25 cellular contexts compared by ENCODE assay signal in genomic region chr17:37503148-37503547, GRCh38. TPM values are rescaled to one million over a fixed set of nuclear protein-coding genes. Genes with fewer than 3 reads are reported as not detected.
DNase-seq lines count a peak whose midpoint lies in the region; ATAC-seq, FAIRE-seq and TF ChIP-seq lines count a peak whose summit lies in the region.
"Had no signal": no experiment of that assay in that cellular context is flagged by ENCODE, and none has a peak within 500 bp of the region (broad histone marks: within the 10 kb centered on the region; RNA-seq: fewer than 3 reads in every experiment).

No MANE protein-coding gene starts in this region.

- no peak overlapping the region for H2AK5ac ChIP-seq in trophoblast cell (ENCODE audit: low read length)

- BruUV-seq in HepG2 (replicated peaks; lab: Mats Ljungman, UMichigan) (no TSS peak), K562 (replicated peaks; lab: Mats Ljungman, UMichigan) (no TSS peak)

- 0 out of 2 replicates have a peak, but pooled peaks cover 3% of the 10 kb centered on the region for H4K20me1 ChIP-seq in HepG2 (ENCODE audit: insufficient read depth, low read length)
- H4K20me1 ChIP-seq in K562 (replicated peaks; ENCODE audit: control insufficient read depth, insufficient read depth, low read length): peaks cover 12% of the 10 kb centered on the region

- H3K27me3 ChIP-seq in HepG2 (ENCODE audit: control insufficient read depth in 1 of 2, insufficient read depth in 2 of 2, low read length in 2 of 2) (no peaks in the 10 kb centered on the region), right lobe of liver (no peaks in the 10 kb centered on the region), K562 (ENCODE audit: control insufficient read depth in 2 of 2, insufficient read depth in 2 of 2, low read length in 2 of 2) (no peaks in the 10 kb centered on the region), trophoblast cell (ENCODE audit: insufficient read depth, low read length) (no peaks in the 10 kb centered on the region), sigmoid colon (no peaks in the 10 kb centered on the region)
- H3K27me3 ChIP-seq: BE2C; BLaER1 treated with 17β-estradiol and CSF1 and Interleukin-3, amounts not matched to agents 10 nM and 100 nM had no signal

- in situ Hi-C loops in HepG2 (cut with HindIII; ENCODE audit: extremely low pct_ligation_motif_present, low pct_unique_long_range_greater_than_20kb): no loop called here
- in situ Hi-C loops in K562 (cut with MboI): no loop called here

- H2AFZ ChIP-seq in HepG2 (ENCODE audit: low read length): no peak overlapping the region
- no peak overlapping the region for H2AFZ ChIP-seq in K562 (ENCODE audit: low read depth, low read length)
- no peak overlapping the region for H2AFZ ChIP-seq in trophoblast cell (ENCODE audit: insufficient read depth, low read length, poor library complexity)
- H2AFZ ChIP-seq: GM23248 had no signal

- peaks cover 6% of the 10 kb centered on the region for H3K9me1 ChIP-seq in K562 (ENCODE audit: control insufficient read depth, insufficient read depth, low read length)

- no peak overlapping the region for H2BK5ac ChIP-seq in trophoblast cell (ENCODE audit: low read depth, low read length, poor library complexity)

- H3K4me1 ChIP-seq in HepG2 (ENCODE audit: insufficient read depth, low read length): peaks cover 67% of the 10 kb centered on the region
- H3K4me1 ChIP-seq in right lobe of liver: peaks cover 0 to 42% (median 19%) of the 10 kb centered on the region in 4 donors
- H3K4me1 ChIP-seq in K562 (replicated peaks in 1 of 2; ENCODE audit: control insufficient read depth in 2 of 2, insufficient read depth in 2 of 2, low read length in 2 of 2): no peaks in the 10 kb centered on the region
- H3K4me1 ChIP-seq in trophoblast cell (ENCODE audit: control insufficient read depth in 1 of 2, insufficient read depth in 2 of 2, low read length in 2 of 2): no peaks in the 10 kb centered on the region
- H3K4me1 ChIP-seq in sigmoid colon: peaks cover 0 to 14% (median 13%) of the 10 kb centered on the region in 4 donors
- H3K4me1 ChIP-seq: BE2C had no signal

- no peak overlapping the region for H2BK120ac ChIP-seq in trophoblast cell (ENCODE audit: insufficient read depth, low read length, poor library complexity)

- no peak for FAIRE-seq in HepG2 (lab: Jason Lieb, UNC)
- no peak for FAIRE-seq in K562 (lab: Jason Lieb, UNC)
- FAIRE-seq: A549, GM12891, GM18507, H1 had no signal

- intact Hi-C loops in HepG2 (cut with micrococcal nuclease; ENCODE audit: unreplicated experiment) (no loop called here), right lobe of liver (cut with DNase I) (no loop called here), K562 (cut with micrococcal nuclease) (no loop called here), sigmoid colon (cut with DNase I) (no loop called here)

- DNase-seq in HepG2 (ENCODE audit: low spot score): no peak
- no peak for DNase-seq in right lobe of liver
- no peak for DNase-seq in K562 (ENCODE audit: extremely low read depth in 1 of 4, low spot score in 3 of 4)
- DNase-seq in trophoblast cell: no peak
- DNase-seq in sigmoid colon: no peak
- DNase-seq: 8988T; ACHN; AML-193; BE2C; Calu3; CD4-positive, alpha-beta memory T cell; COR-L47; DMS53; DMS79 treated with DMSO at 0.1 percent for 48 hours; GF-D8; GM23248; H7; HCEC 1CT had no signal

- H3K4ac ChIP-seq in trophoblast cell (ENCODE audit: low read depth, low read length): peak overlapping the region; percentile 39

- TF ChIP-seq EP300 in HepG2 (IDR thresholded peaks at IDR 0.05; ENCODE audit: low read depth in 2 of 2, low read length in 2 of 2): no peak
- TF ChIP-seq EP300 in HepG2 (CRISPR knock-in tag; IDR thresholded peaks at IDR 0.05; ENCODE audit: borderline replicate concordance): no peak
- TF ChIP-seq EP300 in K562 (IDR thresholded peaks at IDR 0.05; ENCODE audit: low read length): no peak
- no peak for TF ChIP-seq EP300 in sigmoid colon (IDR thresholded peaks at IDR 0.05)

- H3K79me2 ChIP-seq in HepG2 (ENCODE audit: insufficient read depth, low read length): peaks cover 88% of the 10 kb centered on the region
- peaks cover 82% of the 10 kb centered on the region for H3K79me2 ChIP-seq in K562 (ENCODE audit: control insufficient read depth, insufficient read depth, low read length)
- H3K79me2 ChIP-seq in trophoblast cell (ENCODE audit: control insufficient read depth, insufficient read depth, low read length, poor library complexity): peaks cover 8% of the 10 kb centered on the region

- 95% methylated on average over 6 of the region's 6 CpGs for WGBS in HepG2 (ENCODE audit: low lambda C conversion rate)
- WGBS in right lobe of liver (ENCODE audit: insufficient coverage, low coverage, low lambda C conversion rate, missing lambda C conversion rate): 95% methylated on average over 6 of the region's 6 CpGs
- WGBS in K562 (ENCODE audit: insufficient coverage, low coverage, missing lambda C conversion rate): 84% methylated on average over 6 of the region's 6 CpGs
- WGBS in trophoblast cell (ENCODE audit: extremely low coverage, insufficient coverage, insufficient read length): no CpG with 5 or more reads among the region's 6 CpGs
- WGBS in sigmoid colon, 2 donors: 96% methylated on average over 6 of the region's 6 CpGs

- H2BK12ac ChIP-seq in trophoblast cell (ENCODE audit: low read length): no peak overlapping the region

- TF ChIP-seq POLR2A in HepG2 (IDR thresholded peaks at IDR 0.05; ENCODE audit: insufficient read depth in 1 of 2, low read depth in 2 of 2, low read length in 2 of 2) (no peak), right lobe of liver (IDR thresholded peaks at IDR 0.05) (no peak), K562 (conservative IDR thresholded peaks at IDR 0.05) (no peak), sigmoid colon (IDR thresholded peaks at IDR 0.05) (no peak)

- H3K27ac ChIP-seq in HepG2 (ENCODE audit: extremely low read length, insufficient read depth, low read length): peak overlapping the region; percentile 86
- no peak overlapping the region for H3K27ac ChIP-seq in right lobe of liver
- no peak overlapping the region for H3K27ac ChIP-seq in K562 (ENCODE audit: extremely low read depth, low read depth, low read length)
- no peak overlapping the region for H3K27ac ChIP-seq in trophoblast cell (ENCODE audit: low read depth, low read length)
- no peak overlapping the region for H3K27ac ChIP-seq in sigmoid colon
- H3K27ac ChIP-seq: A549; BLaER1 treated with 17β-estradiol and CSF1 and Interleukin-3, amounts not matched to agents 10 nM and 100 nM; GM23248 had no signal

- no peak for TF ChIP-seq CTCF in HepG2 (CRISPR knock-in tag; IDR thresholded peaks at IDR 0.05)
- TF ChIP-seq CTCF in right lobe of liver (IDR thresholded peaks at IDR 0.05): no peak
- TF ChIP-seq CTCF in K562 (IDR thresholded peaks at IDR 0.05 in 2 of 3, conservative IDR thresholded peaks at IDR 0.05 in 1 of 3; ENCODE audit: insufficient read depth in 2 of 3, low read depth in 1 of 3, low read length in 3 of 3): no peak
- TF ChIP-seq CTCF in sigmoid colon (IDR thresholded peaks at IDR 0.05): no peak

- CTCF ChIA-PET in HepG2 (lab: Yijun Ruan, JAX; ENCODE audit: low intra/inter-chr PET ratio, low total read pairs) (no interaction called here), K562 (lab: Yijun Ruan, JAX; ENCODE audit: low intra/inter-chr PET ratio) (no interaction called here)

- POLR2A ChIA-PET in HepG2 (lab: Yijun Ruan, JAX): interaction anchor here (1.6 to 1.9 kb wide), 4 partner anchors 12 to 15 kb away, joined by 7 to 25 read pairs (median 22); partner anchors contain the start of gene DUSP14
- POLR2A ChIA-PET in K562 (lab: Yijun Ruan, JAX): interaction anchor here (0.8 to 1.8 kb wide), 3 partner anchors 9 to 12 kb away, joined by 3 to 5 read pairs (median 4); no protein-coding TSS in a partner anchor

- H4K91ac ChIP-seq in trophoblast cell (ENCODE audit: low read depth, low read length): no peak overlapping the region

- H3K9me3 ChIP-seq in HepG2 (ENCODE audit: low read length): no peaks in the 10 kb centered on the region
- no peaks in the 10 kb centered on the region for H3K9me3 ChIP-seq in right lobe of liver
- H3K9me3 ChIP-seq in K562 (replicated peaks; ENCODE audit: control insufficient read depth, insufficient read depth, low read depth, low read length): no peaks in the 10 kb centered on the region
- peaks cover 3% of the 10 kb centered on the region for H3K9me3 ChIP-seq in trophoblast cell (ENCODE audit: insufficient read depth, low read depth, low read length)
- no peaks in the 10 kb centered on the region for H3K9me3 ChIP-seq in sigmoid colon
- H3K9me3 ChIP-seq: A549; BE2C; BLaER1 treated with 17β-estradiol and CSF1 and Interleukin-3, amounts not matched to agents 10 nM and 100 nM had no signal

- no peak overlapping the region for H3K14ac ChIP-seq in trophoblast cell (ENCODE audit: low read length)

- no peak overlapping the region for H4K12ac ChIP-seq in trophoblast cell (ENCODE audit: low read depth, low read length)

- H4K8ac ChIP-seq in trophoblast cell (ENCODE audit: low read depth, low read length): no peak overlapping the region

- ATAC-seq in HepG2 (no peak), right lobe of liver (no peak), K562 (no peak), GM19351 (IDR thresholded peaks at IDR 0.05; ENCODE audit: unreplicated experiment) (no peak), GM19023 (IDR thresholded peaks at IDR 0.05; ENCODE audit: unreplicated experiment) (no peak)
- ATAC-seq: A549 had no signal

- H3K9ac ChIP-seq in HepG2 (ENCODE audit: insufficient read depth, low read depth, low read length) (no peak overlapping the region), K562 (ENCODE audit: insufficient read depth in 1 of 2, low read depth in 2 of 2, low read length in 2 of 2) (no peak overlapping the region), trophoblast cell (ENCODE audit: low read length) (no peak overlapping the region)
- H3K9ac ChIP-seq: BLaER1 treated with 17β-estradiol and CSF1 and Interleukin-3, amounts not matched to agents 10 nM and 100 nM; GM23248 had no signal

- no peaks in the 10 kb centered on the region for H3K79me1 ChIP-seq in trophoblast cell (ENCODE audit: low read length)

- no peak overlapping the region for H3K4me3 ChIP-seq in HepG2 (replicated peaks in 1 of 3; ENCODE audit: insufficient read depth in 1 of 3, low read depth in 2 of 3, low read length in 3 of 3)
- H3K4me3 ChIP-seq in right lobe of liver: no peak overlapping the region
- H3K4me3 ChIP-seq in K562: no peak overlapping the region
- no peak overlapping the region for H3K4me3 ChIP-seq in trophoblast cell (ENCODE audit: low read depth, low read length)
- no peak overlapping the region for H3K4me3 ChIP-seq in sigmoid colon
- H3K4me3 ChIP-seq: A549; BLaER1 treated with 17β-estradiol and CSF1 and Interleukin-3, amounts not matched to agents 10 nM and 100 nM; GM23248 had no signal

- H3K23ac ChIP-seq in trophoblast cell (ENCODE audit: low read length): no peak overlapping the region

- no peak overlapping the region for H3K18ac ChIP-seq in trophoblast cell (ENCODE audit: low read length)

- TF ChIP-seq RAD21 in HepG2 (CRISPR knock-in tag; IDR thresholded peaks at IDR 0.05) (no peak), K562 (CRISPR knock-in tag; conservative IDR thresholded peaks at IDR 0.05 in 1 of 2, IDR thresholded peaks at IDR 0.05 in 1 of 2) (no peak)

- H3K4me2 ChIP-seq in HepG2 (ENCODE audit: low read depth, low read length) (no peak overlapping the region), K562 (ENCODE audit: insufficient read depth, low read length) (no peak overlapping the region), trophoblast cell (ENCODE audit: low read length) (no peak overlapping the region)
- H3K4me2 ChIP-seq: A549; BLaER1 treated with 17β-estradiol and CSF1 and Interleukin-3, amounts not matched to agents 10 nM and 100 nM had no signal

- peaks cover 3 to 5% of the 10 kb centered on the region in 2 experiments; a peak in 4 of 5 replicates for H3K36me3 ChIP-seq in HepG2 (replicated peaks in 1 of 2; ENCODE audit: control insufficient read depth in 1 of 2, insufficient read depth in 2 of 2, low read length in 2 of 2)
- H3K36me3 ChIP-seq in right lobe of liver: no peaks in the 10 kb centered on the region
- H3K36me3 ChIP-seq in K562 (ENCODE audit: control insufficient read depth, insufficient read depth, low read length): peaks cover 11% of the 10 kb centered on the region; the same call in 2 of the 3 replicates
- peaks cover 5 to 9% of the 10 kb centered on the region in 2 experiments for H3K36me3 ChIP-seq in trophoblast cell (ENCODE audit: control insufficient read depth in 1 of 2, insufficient read depth in 2 of 2, low read length in 2 of 2)
- H3K36me3 ChIP-seq in sigmoid colon: no peaks in the 10 kb centered on the region
- H3K36me3 ChIP-seq: BE2C had no signal

RNA-seq across cellular contexts. Expression of gene DUSP14, which starts 13.5 kb away (rescaled TPM):
- total RNA-seq in HepG2 (2016; rRNA removed; fragmentation: Illumina TruSeq; extraction: Trizol) (33.5 and 44.1 TPM in 2 replicates), right lobe of liver (10 to 100 TPM; 10.6 to 21.2 (median 13.2) TPM), K562 (2014; rRNA removed) (27.7 and 37.2 TPM in 2 replicates), K562 (2014; rRNA removed; fragmentation: Illumina TruSeq; extraction: Trizol) (19.6 and 20.2 TPM in 2 replicates), K562 (2015; rRNA removed; fragmentation: Illumina TruSeq; extraction: Trizol) (23.6 and 26.9 TPM in 2 replicates), K562 (2021) (24.8 and 25.3 TPM in 2 replicates), sigmoid colon (10 to 100 TPM; 18.5 to 25.2 (median 20.4) TPM)
- total RNA-seq in HepG2 (2016; cell fraction: cytosol; rRNA removed; fragmentation: Illumina TruSeq; extraction: Trizol; ENCODE audit: low read depth): 18.8 and 21.5 TPM in 2 replicates
- 32.1 and 44.0 TPM in 2 replicates for total RNA-seq in HepG2 (2016; cell fraction: insoluble cytoplasmic fraction; rRNA removed; fragmentation: Illumina TruSeq; extraction: Trizol)
- 32.9 and 33.1 TPM in 2 replicates for total RNA-seq in HepG2 (2016; cell fraction: membrane; rRNA removed; fragmentation: Illumina TruSeq; extraction: Trizol)
- total RNA-seq in HepG2 (2016; cell fraction: nucleus; rRNA removed; fragmentation: Illumina TruSeq; extraction: Trizol): 11.9 and 15.3 TPM in 2 replicates
- polyA plus RNA-seq in HepG2 (2011; rRNA removed) (38.6 and 39.8 TPM in 2 replicates), K562 (2011; rRNA removed) (21.4 and 36.7 TPM in 2 replicates), K562 (2014; fragmentation: Illumina TruSeq; extraction: Trizol) (36.2 and 43.1 TPM in 2 replicates), K562 (2014; fragmentation: Nextera tagmentation; extraction: Ambion mirVana) (10 to 100 TPM; 64.0 to 74.0 TPM), K562 (2014; rRNA removed) (31.8 and 38.0 TPM in 2 replicates), sigmoid colon (1 to 10 TPM; 1.2 to 3.6 (median 3.4) TPM)
- 39.9 and 43.8 TPM in 2 replicates for polyA plus RNA-seq in HepG2 (2011; cell fraction: cytosol; rRNA removed)
- 17.1 and 18.3 TPM in 2 replicates for polyA plus RNA-seq in HepG2 (2011; cell fraction: nucleus; rRNA removed)
- 17.8 and 27.2 TPM in 2 replicates for polyA plus RNA-seq in HepG2 (2012)
- polyA plus RNA-seq in HepG2 (2016; cell fraction: cytosol; fragmentation: Illumina TruSeq; extraction: Trizol; ENCODE audit: low read depth): 17.9 and 19.4 TPM in 2 replicates
- 53.9 and 55.7 TPM in 2 replicates for polyA plus RNA-seq in HepG2 (2016; cell fraction: insoluble cytoplasmic fraction; fragmentation: Illumina TruSeq; extraction: Trizol; ENCODE audit: low read depth)
- 27.9 and 28.1 TPM in 2 replicates for polyA plus RNA-seq in HepG2 (2016; cell fraction: membrane; fragmentation: Illumina TruSeq; extraction: Trizol; ENCODE audit: low read depth)
- 25.9 and 26.2 TPM in 2 replicates for polyA plus RNA-seq in HepG2 (2016; cell fraction: nucleus; fragmentation: Illumina TruSeq; extraction: Trizol; ENCODE audit: insufficient read depth, low read depth)
- 55.5 and 55.9 TPM in 2 replicates for polyA minus RNA-seq in HepG2 (2011; rRNA and poly(A)+ RNA removed; ENCODE audit: low replicate concordance)
- polyA minus RNA-seq in HepG2 (2011; cell fraction: cytosol; rRNA and poly(A)+ RNA removed): 13.8 and 14.9 TPM in 2 replicates
- 8.9 and 10.8 TPM in 2 replicates for polyA minus RNA-seq in HepG2 (2011; cell fraction: nucleus; rRNA and poly(A)+ RNA removed)
- 14.7 and 22.3 TPM in 2 replicates for total RNA-seq in K562 (2011; cell fraction: chromatin; rRNA removed; ENCODE audit: low replicate concordance)
- 15.7 and 17.9 TPM in 2 replicates for total RNA-seq in K562 (2011; cell fraction: nucleolus; rRNA removed)
- total RNA-seq in K562 (2011; cell fraction: nucleoplasm; rRNA removed): 15.3 and 18.4 TPM in 2 replicates
- 26.9 and 54.6 TPM in 2 replicates for polyA plus RNA-seq in K562 (2011; cell fraction: cytosol; rRNA removed)
- polyA plus RNA-seq in K562 (2011; cell fraction: nucleus; rRNA removed): 11.2 and 17.7 TPM in 2 replicates
- 21.4 and 25.4 TPM in 2 replicates for polyA plus RNA-seq in K562 (2012)
- polyA minus RNA-seq in K562 (2011; rRNA and poly(A)+ RNA removed): 12.8 and 26.0 TPM in 2 replicates
- 8.5 and 12.9 TPM in 2 replicates for polyA minus RNA-seq in K562 (2011; cell fraction: cytosol; rRNA and poly(A)+ RNA removed)
- 4.0 and 4.1 TPM in 2 replicates for polyA minus RNA-seq in K562 (2011; cell fraction: nucleus; rRNA and poly(A)+ RNA removed)
- polyA plus RNA-seq in trophoblast cell (2013): 40.4 and 42.7 TPM in 2 replicates

Comparison
In these comparisons a context has a peak if more than half of its experiments do, and no peak if none do; other contexts are left out.
1. Of the 241 proteins assayed by ChIP-seq in both HepG2 and K562: peak only in HepG2: none; only in K562: NFIC; in both: none; in neither: 240.